In the genomic region with DNA sequence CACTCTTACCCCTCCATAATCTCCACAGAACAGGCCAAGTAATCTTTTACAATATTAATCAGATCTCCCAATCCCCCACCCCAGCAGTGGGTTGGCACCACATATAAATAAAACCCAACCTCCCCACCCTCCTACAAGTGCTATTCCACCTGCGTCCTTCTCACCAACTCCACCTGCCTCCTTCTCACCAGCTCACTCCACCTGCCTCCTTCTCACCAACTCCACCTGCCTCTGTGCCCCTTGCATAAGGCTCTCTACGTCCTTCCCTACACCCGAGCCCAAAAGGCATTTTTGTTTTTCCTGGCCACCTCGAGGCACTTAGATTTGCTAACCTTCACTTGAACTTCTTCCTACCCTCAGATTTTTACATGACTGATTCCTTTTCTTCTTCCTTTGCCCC, we compare ENCODE assay signal across 21 cellular contexts.
"Had no signal": no experiment of that assay in that cellular context is flagged by ENCODE, and none has a peak within 500 bp of the region (broad histone marks: within the 10 kb centered on the region; RNA-seq: fewer than 3 reads in every experiment).

No MANE protein-coding gene starts in this region.

- H3K9me3 ChIP-seq: colonic mucosa, esophagus squamous epithelium, gastrocnemius medialis, left ventricle myocardium inferior, prostate gland, transverse colon had no signal

- H3K4me1 ChIP-seq: colonic mucosa, gastrocnemius medialis, left ventricle myocardium inferior had no signal

- H3K27ac Mint-ChIP-seq: activated CD8-positive, alpha-beta T cell treated with anti-CD3 and anti-CD28 coated beads, Interleukin-2, amount 10 ng/mL, durations not matched to agents 7 days and 5 days; activated naive CD4-positive, alpha-beta T cell treated with anti-CD3 and anti-CD28 coated beads, Interleukin-2, amount 50 U/mL, for 24 hours; activated T-helper 1 cell treated with anti-CD3 and anti-CD28 coated beads, Interleukin-12 subunit alpha, Interleukin-12 subunit beta, Interleukin-2, Interleukin-4 antibody, amounts not matched to agents 30 ng/mL and 10 ng/mL and 1 ng/mL, durations not matched to agents 14 hours and 24 hours and 36 hours; natural killer cell; stimulated activated naive B cell treated with anti-CD40 and anti-IgM and Interleukin-4, amounts not matched to agents 10 μg/mL and 1 μg/mL and 100 μg/mL, for 72 hours had no signal

- H3K36me3 Mint-ChIP-seq: natural killer cell had no signal

- H3K36me3 ChIP-seq: prostate gland had no signal

- H3K4me3 Mint-ChIP-seq: activated CD8-positive, alpha-beta T cell treated with anti-CD3 and anti-CD28 coated beads, Interleukin-2, amount 10 ng/mL, durations not matched to agents 7 days and 5 days; activated naive CD4-positive, alpha-beta T cell treated with anti-CD3 and anti-CD28 coated beads, Interleukin-2, amount 50 U/mL, for 24 hours; activated T-helper 1 cell treated with anti-CD3 and anti-CD28 coated beads, Interleukin-12 subunit alpha, Interleukin-12 subunit beta, Interleukin-2, Interleukin-4 antibody, amounts not matched to agents 30 ng/mL and 10 ng/mL and 1 ng/mL, durations not matched to agents 14 hours and 24 hours and 36 hours; effector memory CD8-positive, alpha-beta T cell; natural killer cell; stimulated activated naive B cell treated with anti-CD40 and anti-IgM and Interleukin-4, amounts not matched to agents 10 μg/mL and 1 μg/mL and 100 μg/mL, for 72 hours had no signal

- H3K27ac ChIP-seq: colonic mucosa, dorsolateral prefrontal cortex, esophagus squamous epithelium, gastrocnemius medialis, left ventricle myocardium inferior, prostate gland, transverse colon had no signal

- DNase-seq: activated CD4-positive, alpha-beta T cell treated with anti-CD3 and anti-CD28 coated beads, Interleukin-2, amount 50 U/mL, for 1 hour; activated CD4-positive, CD25-positive, alpha-beta regulatory T cell treated with anti-CD3 and anti-CD28 coated beads, Interleukin-2, amount 50 U/mL, for 72 hours; activated CD8-positive, alpha-beta T cell treated with anti-CD3 and anti-CD28 coated beads, Interleukin-2, amount 10 ng/mL, durations not matched to agents 7 days and 5 days; activated gamma-delta T cell; colonic mucosa; dorsolateral prefrontal cortex; effector memory CD8-positive, alpha-beta T cell; esophagus squamous epithelium; gastrocnemius medialis; hippocampal formation; kidney glomerular epithelial cell; left ventricle myocardium inferior; midbrain; natural killer cell; stimulated activated CD4-positive, alpha-beta T cell treated with anti-CD3 and anti-CD28 coated beads, Interleukin-2, amount 100 ng/mL, for 48 hours; stimulated activated CD8-positive, alpha-beta memory T cell treated with anti-CD3 and anti-CD28 coated beads, Interleukin-4, amount 100 ng/mL, for 48 hours; stimulated activated naive B cell treated with anti-CD40 and anti-IgM and Interleukin-4, amounts not matched to agents 10 μg/mL and 1 μg/mL and 100 μg/mL, for 72 hours; transverse colon had no signal

- ATAC-seq: activated CD8-positive, alpha-beta T cell treated with anti-CD3 and anti-CD28 coated beads, Interleukin-2, amount 10 ng/mL, durations not matched to agents 7 days and 5 days; effector memory CD8-positive, alpha-beta T cell; gastrocnemius medialis; natural killer cell; stimulated activated naive B cell treated with anti-CD40 and anti-IgM and Interleukin-4, amounts not matched to agents 10 μg/mL and 1 μg/mL and 100 μg/mL, for 72 hours had no signal

- H3K27me3 Mint-ChIP-seq: activated naive CD4-positive, alpha-beta T cell treated with anti-CD3 and anti-CD28 coated beads, Interleukin-2, amount 50 U/mL, for 24 hours; effector memory CD8-positive, alpha-beta T cell; stimulated activated naive B cell treated with anti-CD40 and anti-IgM and Interleukin-4, amounts not matched to agents 10 μg/mL and 1 μg/mL and 100 μg/mL, for 72 hours had no signal

- H3K27me3 ChIP-seq: colonic mucosa, dorsolateral prefrontal cortex, esophagus squamous epithelium, gastrocnemius medialis, transverse colon had no signal

- H3K9me3 Mint-ChIP-seq: activated naive CD4-positive, alpha-beta T cell treated with anti-CD3 and anti-CD28 coated beads, Interleukin-2, amount 50 U/mL, for 24 hours; activated T-helper 1 cell treated with anti-CD3 and anti-CD28 coated beads, Interleukin-12 subunit alpha, Interleukin-12 subunit beta, Interleukin-2, Interleukin-4 antibody, amounts not matched to agents 30 ng/mL and 10 ng/mL and 1 ng/mL, durations not matched to agents 14 hours and 24 hours and 36 hours; effector memory CD8-positive, alpha-beta T cell; natural killer cell; stimulated activated naive B cell treated with anti-CD40 and anti-IgM and Interleukin-4, amounts not matched to agents 10 μg/mL and 1 μg/mL and 100 μg/mL, for 72 hours had no signal

- H3K4me3 ChIP-seq: colonic mucosa, dorsolateral prefrontal cortex, esophagus squamous epithelium, gastrocnemius medialis, left ventricle myocardium inferior, prostate gland, transverse colon had no signal
